ENCODE assay signal across 21 cellular contexts in genomic region chr2:85724731-85725181, GRCh38. TPM values are rescaled to one million over a fixed set of nuclear protein-coding genes. Genes with fewer than 3 reads are reported as not detected.
"Had no signal": no experiment of that assay in that cellular context is flagged by ENCODE, and none has a peak within 500 bp of the region (broad histone marks: within the 10 kb centered on the region; RNA-seq: fewer than 3 reads in every experiment).

No MANE protein-coding gene starts in this region.

- H3K4me1 Mint-ChIP-seq: activated T-helper 17 cell treated with anti-CD3 and anti-CD28 coated beads, Interleukin-2, amount 50 U/mL, for 72 hours had no signal

- DNase-seq: activated CD4-positive, alpha-beta T cell treated with anti-CD3 and anti-CD28 coated beads, Interleukin-2, amount 50 U/mL, for 48 hours; activated CD4-positive, CD25-positive, alpha-beta regulatory T cell treated with anti-CD3 and anti-CD28 coated beads, Interleukin-2, amount 50 U/mL, for 72 hours; activated naive CD4-positive, alpha-beta T cell treated with Interleukin-2 at 50 U/mL for 16 hours; aorta; cerebellar nuclear complex; dermis blood vessel endothelial cell; effector memory CD8-positive, alpha-beta T cell; foreskin melanocyte; ovary; stimulated activated CD4-positive, alpha-beta T cell treated with anti-CD3 and anti-CD28 coated beads, Interleukin-2, amount 100 ng/mL, for 24 hours; T-helper 9 cell had no signal

- H3K4me3 ChIP-seq: ovary, thoracic aorta had no signal

- H3K27ac Mint-ChIP-seq: activated T-helper 17 cell treated with anti-CD3 and anti-CD28 coated beads, Interleukin-2, amount 50 U/mL, for 72 hours; stimulated activated effector memory CD8-positive, alpha-beta T cell treated with anti-CD3 and anti-CD28 coated beads, Interleukin-12 subunit alpha, Interleukin-12 subunit beta, amount 100 ng/mL, for 72 hours had no signal

- H3K9me3 Mint-ChIP-seq: activated T-helper 17 cell treated with anti-CD3 and anti-CD28 coated beads, Interleukin-2, amount 50 U/mL, for 72 hours; effector memory CD8-positive, alpha-beta T cell; neural crest cell; stimulated activated effector memory CD8-positive, alpha-beta T cell treated with anti-CD3 and anti-CD28 coated beads, Interleukin-12 subunit alpha, Interleukin-12 subunit beta, amount 100 ng/mL, for 72 hours had no signal

- H3K9me3 ChIP-seq: ovary, thoracic aorta had no signal

- H3K4me3 Mint-ChIP-seq: activated T-helper 17 cell treated with anti-CD3 and anti-CD28 coated beads, Interleukin-2, amount 50 U/mL, for 72 hours; effector memory CD8-positive, alpha-beta T cell; neural crest cell; stimulated activated effector memory CD8-positive, alpha-beta T cell treated with anti-CD3 and anti-CD28 coated beads, Interleukin-12 subunit alpha, Interleukin-12 subunit beta, amount 100 ng/mL, for 72 hours had no signal

- H3K36me3 ChIP-seq: ovary, thoracic aorta had no signal

- H3K27me3 ChIP-seq: ovary had no signal

- ATAC-seq: activated T-helper 17 cell treated with anti-CD3 and anti-CD28 coated beads, Interleukin-2, amount 50 U/mL, for 72 hours; effector memory CD8-positive, alpha-beta T cell; stimulated activated effector memory CD8-positive, alpha-beta T cell treated with anti-CD3 and anti-CD28 coated beads, Interleukin-12 subunit alpha, Interleukin-12 subunit beta, amount 100 ng/mL, for 72 hours had no signal

- H3K36me3 Mint-ChIP-seq: stimulated activated effector memory CD8-positive, alpha-beta T cell treated with anti-CD3 and anti-CD28 coated beads, Interleukin-12 subunit alpha, Interleukin-12 subunit beta, amount 100 ng/mL, for 72 hours had no signal

- H3K27ac ChIP-seq: epithelial cell of prostate, ovary, thoracic aorta had no signal

RNA-seq across cellular contexts. Expression of gene ATOH8, which starts 29.0 kb away (rescaled TPM):
- total RNA-seq: activated T-helper 17 cell treated with anti-CD3 and anti-CD28 coated beads, Interleukin-2, amount 50 U/mL, for 72 hours had no signal

RNA-seq across cellular contexts. Expression of gene GNLY, which starts 30.6 kb away (rescaled TPM):
- total RNA-seq: dermis blood vessel endothelial cell, neural crest cell, pulmonary artery endothelial cell, urinary bladder had no signal

RNA-seq across cellular contexts. Expression of gene SFTPB, which starts 56.8 kb away (rescaled TPM):
- total RNA-seq: activated T-helper 17 cell treated with anti-CD3 and anti-CD28 coated beads, Interleukin-2, amount 50 U/mL, for 72 hours; dermis blood vessel endothelial cell; fibroblast of lung; lower leg skin; myocyte; neural crest cell; pulmonary artery endothelial cell; thoracic aorta; urinary bladder had no signal
